Comparison of ENCODE assay signal across 1 cellular context in the genomic region with DNA sequence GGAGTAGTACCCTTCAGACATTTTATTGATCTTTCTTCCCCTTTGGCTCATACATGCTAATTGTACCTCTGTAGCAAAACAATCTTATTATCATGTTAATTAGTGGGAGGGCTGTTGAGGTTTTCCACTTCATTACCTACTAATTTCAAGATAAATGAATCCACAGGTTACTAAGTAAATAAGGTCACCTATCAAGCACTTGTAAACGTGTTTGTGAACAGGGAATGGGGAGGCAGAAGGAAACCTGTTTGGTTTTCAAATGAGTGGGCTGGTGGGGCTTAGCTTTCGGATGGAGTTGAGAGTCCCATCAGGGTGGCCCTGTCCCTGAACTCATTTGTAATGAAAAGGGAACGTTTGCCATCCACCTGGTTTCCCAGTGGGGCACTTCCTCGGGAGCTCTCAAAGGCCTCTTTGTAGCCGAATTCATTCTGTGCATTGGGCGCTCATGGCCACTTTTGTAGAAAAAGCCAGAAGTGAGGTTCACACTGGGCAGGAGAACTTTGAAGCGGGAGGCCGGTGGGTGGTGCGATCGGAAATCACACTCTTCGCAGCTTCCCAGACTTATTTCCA.
TF ChIP-seq lines count a peak whose summit lies in the region.

No MANE protein-coding gene starts in this region.

TF ChIP-seq in HEK293, 187 proteins besides CTCF, POLR2A, EP300 and RAD21 (continued from another document):
- TF ChIP-seq, protein P1, sequence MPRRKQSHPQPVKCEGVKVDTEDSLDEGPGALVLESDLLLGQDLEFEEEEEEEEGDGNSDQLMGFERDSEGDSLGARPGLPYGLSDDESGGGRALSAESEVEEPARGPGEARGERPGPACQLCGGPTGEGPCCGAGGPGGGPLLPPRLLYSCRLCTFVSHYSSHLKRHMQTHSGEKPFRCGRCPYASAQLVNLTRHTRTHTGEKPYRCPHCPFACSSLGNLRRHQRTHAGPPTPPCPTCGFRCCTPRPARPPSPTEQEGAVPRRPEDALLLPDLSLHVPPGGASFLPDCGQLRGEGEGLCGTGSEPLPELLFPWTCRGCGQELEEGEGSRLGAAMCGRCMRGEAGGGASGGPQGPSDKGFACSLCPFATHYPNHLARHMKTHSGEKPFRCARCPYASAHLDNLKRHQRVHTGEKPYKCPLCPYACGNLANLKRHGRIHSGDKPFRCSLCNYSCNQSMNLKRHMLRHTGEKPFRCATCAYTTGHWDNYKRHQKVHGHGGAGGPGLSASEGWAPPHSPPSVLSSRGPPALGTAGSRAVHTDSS (tag by site-specific recombination; IDR thresholded peaks at IDR 0.05), result no peak
- peak; percentile 15; the same call in 1 of the 2 replicates for TF ChIP-seq OSR2 (tag by site-specific recombination; IDR thresholded peaks at IDR 0.05)
- no peak for TF ChIP-seq ZNF792 (tag by site-specific recombination; IDR thresholded peaks at IDR 0.05)
- no peak for TF ChIP-seq ZNF561 (tag by site-specific recombination; IDR thresholded peaks at IDR 0.05; ENCODE audit: borderline replicate concordance)
- TF ChIP-seq ZNF423 (tag by site-specific recombination; IDR thresholded peaks at IDR 0.05), result no peak
- TF ChIP-seq HOXA7 (CRISPR knock-in tag; IDR thresholded peaks at IDR 0.05; ENCODE audit: borderline replicate concordance), result no peak
- no peak for TF ChIP-seq KLF9 (tag by site-specific recombination; IDR thresholded peaks at IDR 0.05; ENCODE audit: low read depth)
- TF ChIP-seq ZNF335 (tag by site-specific recombination; conservative IDR thresholded peaks at IDR 0.05), result no peak
- TF ChIP-seq, protein P2, sequence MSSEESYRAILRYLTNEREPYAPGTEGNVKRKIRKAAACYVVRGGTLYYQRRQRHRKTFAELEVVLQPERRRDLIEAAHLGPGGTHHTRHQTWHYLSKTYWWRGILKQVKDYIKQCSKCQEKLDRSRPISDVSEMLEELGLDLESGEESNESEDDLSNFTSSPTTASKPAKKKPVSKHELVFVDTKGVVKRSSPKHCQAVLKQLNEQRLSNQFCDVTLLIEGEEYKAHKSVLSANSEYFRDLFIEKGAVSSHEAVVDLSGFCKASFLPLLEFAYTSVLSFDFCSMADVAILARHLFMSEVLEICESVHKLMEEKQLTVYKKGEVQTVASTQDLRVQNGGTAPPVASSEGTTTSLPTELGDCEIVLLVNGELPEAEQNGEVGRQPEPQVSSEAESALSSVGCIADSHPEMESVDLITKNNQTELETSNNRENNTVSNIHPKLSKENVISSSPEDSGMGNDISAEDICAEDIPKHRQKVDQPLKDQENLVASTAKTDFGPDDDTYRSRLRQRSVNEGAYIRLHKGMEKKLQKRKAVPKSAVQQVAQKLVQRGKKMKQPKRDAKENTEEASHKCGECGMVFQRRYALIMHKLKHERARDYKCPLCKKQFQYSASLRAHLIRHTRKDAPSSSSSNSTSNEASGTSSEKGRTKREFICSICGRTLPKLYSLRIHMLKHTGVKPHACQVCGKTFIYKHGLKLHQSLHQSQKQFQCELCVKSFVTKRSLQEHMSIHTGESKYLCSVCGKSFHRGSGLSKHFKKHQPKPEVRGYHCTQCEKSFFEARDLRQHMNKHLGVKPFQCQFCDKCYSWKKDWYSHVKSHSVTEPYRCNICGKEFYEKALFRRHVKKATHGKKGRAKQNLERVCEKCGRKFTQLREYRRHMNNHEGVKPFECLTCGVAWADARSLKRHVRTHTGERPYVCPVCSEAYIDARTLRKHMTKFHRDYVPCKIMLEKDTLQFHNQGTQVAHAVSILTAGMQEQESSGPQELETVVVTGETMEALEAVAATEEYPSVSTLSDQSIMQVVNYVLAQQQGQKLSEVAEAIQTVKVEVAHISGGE (tag by site-specific recombination; conservative IDR thresholded peaks at IDR 0.05; ENCODE audit: low read depth), result no peak
- no peak for TF ChIP-seq ZBTB48 (tag by site-specific recombination; IDR thresholded peaks at IDR 0.05)
- no peak for TF ChIP-seq ZSCAN23 (tag by site-specific recombination; IDR thresholded peaks at IDR 0.05)
- 0 out of 2 replicates have a peak, but pooled peaks have one; percentile 7 for TF ChIP-seq GLI2 (tag by site-specific recombination; IDR thresholded peaks at IDR 0.05; ENCODE audit: borderline replicate concordance, low read depth)
- TF ChIP-seq ZNF629 (tag by site-specific recombination; IDR thresholded peaks at IDR 0.05), result no peak
- TF ChIP-seq WT1 (tag by site-specific recombination; IDR thresholded peaks at IDR 0.05), result peak; percentile 55
- TF ChIP-seq SETDB1 (IDR thresholded peaks at IDR 0.05; ENCODE audit: insufficient read length, low read length), result no peak
- no peak for TF ChIP-seq ZNF510 (tag by site-specific recombination; IDR thresholded peaks at IDR 0.05; ENCODE audit: insufficient replicate concordance)
- TF ChIP-seq KLF1 (tag by site-specific recombination; IDR thresholded peaks at IDR 0.05), result no peak
- no peak for TF ChIP-seq ZNF184 (tag by site-specific recombination; IDR thresholded peaks at IDR 0.05)
- TF ChIP-seq ZNF324 (tag by site-specific recombination; IDR thresholded peaks at IDR 0.05), result no peak
